ENCODE assay signal across 1 cellular context in genomic region chr6:27608916-27609883, GRCh38.
TF ChIP-seq lines count a peak whose summit lies in the region.

No MANE protein-coding gene starts in this region.

TF ChIP-seq in K562, 482 proteins besides CTCF, POLR2A, EP300 and RAD21 (continued from another document and continues in another):
- TF ChIP-seq, protein P1, sequence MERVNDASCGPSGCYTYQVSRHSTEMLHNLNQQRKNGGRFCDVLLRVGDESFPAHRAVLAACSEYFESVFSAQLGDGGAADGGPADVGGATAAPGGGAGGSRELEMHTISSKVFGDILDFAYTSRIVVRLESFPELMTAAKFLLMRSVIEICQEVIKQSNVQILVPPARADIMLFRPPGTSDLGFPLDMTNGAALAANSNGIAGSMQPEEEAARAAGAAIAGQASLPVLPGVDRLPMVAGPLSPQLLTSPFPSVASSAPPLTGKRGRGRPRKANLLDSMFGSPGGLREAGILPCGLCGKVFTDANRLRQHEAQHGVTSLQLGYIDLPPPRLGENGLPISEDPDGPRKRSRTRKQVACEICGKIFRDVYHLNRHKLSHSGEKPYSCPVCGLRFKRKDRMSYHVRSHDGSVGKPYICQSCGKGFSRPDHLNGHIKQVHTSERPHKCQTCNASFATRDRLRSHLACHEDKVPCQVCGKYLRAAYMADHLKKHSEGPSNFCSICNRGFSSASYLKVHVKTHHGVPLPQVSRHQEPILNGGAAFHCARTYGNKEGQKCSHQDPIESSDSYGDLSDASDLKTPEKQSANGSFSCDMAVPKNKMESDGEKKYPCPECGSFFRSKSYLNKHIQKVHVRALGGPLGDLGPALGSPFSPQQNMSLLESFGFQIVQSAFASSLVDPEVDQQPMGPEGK (CRISPR knock-in tag; IDR thresholded peaks at IDR 0.05; ENCODE audit: borderline replicate concordance), result no peak
- TF ChIP-seq RREB1 (CRISPR knock-in tag; IDR thresholded peaks at IDR 0.05) (no peak), PHF8 (IDR thresholded peaks at IDR 0.05; ENCODE audit: borderline replicate concordance, low read length) (no peak), PRDM10 (IDR thresholded peaks at IDR 0.05; ENCODE audit: partially characterized antibody) (no peak), BRCA1 (IDR thresholded peaks at IDR 0.05) (no peak), BRCA1 (CRISPR knock-in tag; IDR thresholded peaks at IDR 0.05) (no peak), NFIC (IDR thresholded peaks at IDR 0.05) (no peak), ZNF318 (IDR thresholded peaks at IDR 0.05; ENCODE audit: borderline replicate concordance in 1 of 2, low read depth in 1 of 2) (no peak), ZNF146 (CRISPR knock-in tag; IDR thresholded peaks at IDR 0.05; ENCODE audit: unreplicated experiment) (no peak), ZNF551 (CRISPR knock-in tag; IDR thresholded peaks at IDR 0.05) (no peak), BRD4 (IDR thresholded peaks at IDR 0.05) (no peak), ARID1B (IDR thresholded peaks at IDR 0.05) (no peak), LEF1 (IDR thresholded peaks at IDR 0.05) (no peak), DIDO1 (tag; IDR thresholded peaks at IDR 0.05; ENCODE audit: low read depth) (no peak), RBM39 (optimal IDR thresholded peaks at IDR 0.05; ENCODE audit: low read depth, low read length) (no peak), MCM3 (IDR thresholded peaks at IDR 0.05) (no peak), GTF3C2 (IDR thresholded peaks at IDR 0.05; ENCODE audit: borderline replicate concordance, extremely low read depth, insufficient read length) (peak; percentile 4), CHD2 (IDR thresholded peaks at IDR 0.05; ENCODE audit: low read depth, low read length) (no peak), ZNF175 (CRISPR knock-in tag; IDR thresholded peaks at IDR 0.05; ENCODE audit: low read depth) (no peak), RFX7 (CRISPR knock-in tag; IDR thresholded peaks at IDR 0.05) (no peak), BACH1 (tag; IDR thresholded peaks at IDR 0.05) (no peak; the same call in 1 of the 2 replicates), CBFA2T3 (IDR thresholded peaks at IDR 0.05) (no peak), CREM (IDR thresholded peaks at IDR 0.05; ENCODE audit: low read depth) (no peak), MECOM (CRISPR knock-in tag; IDR thresholded peaks at IDR 0.05) (no peak), HMBOX1 (IDR thresholded peaks at IDR 0.05) (no peak), PPARD (CRISPR knock-in tag; IDR thresholded peaks at IDR 0.05) (no peak), FOXK1 (CRISPR knock-in tag; IDR thresholded peaks at IDR 0.05; ENCODE audit: borderline replicate concordance) (no peak), MAFG (tag; conservative IDR thresholded peaks at IDR 0.05) (no peak)
- TF ChIP-seq, protein P2, sequence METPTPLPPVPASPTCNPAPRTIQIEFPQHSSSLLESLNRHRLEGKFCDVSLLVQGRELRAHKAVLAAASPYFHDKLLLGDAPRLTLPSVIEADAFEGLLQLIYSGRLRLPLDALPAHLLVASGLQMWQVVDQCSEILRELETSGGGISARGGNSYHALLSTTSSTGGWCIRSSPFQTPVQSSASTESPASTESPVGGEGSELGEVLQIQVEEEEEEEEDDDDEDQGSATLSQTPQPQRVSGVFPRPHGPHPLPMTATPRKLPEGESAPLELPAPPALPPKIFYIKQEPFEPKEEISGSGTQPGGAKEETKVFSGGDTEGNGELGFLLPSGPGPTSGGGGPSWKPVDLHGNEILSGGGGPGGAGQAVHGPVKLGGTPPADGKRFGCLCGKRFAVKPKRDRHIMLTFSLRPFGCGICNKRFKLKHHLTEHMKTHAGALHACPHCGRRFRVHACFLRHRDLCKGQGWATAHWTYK (CRISPR knock-in tag; IDR thresholded peaks at IDR 0.05), result no peak
